Comparison of ENCODE assay signal across 8 cellular contexts in the genomic region with DNA sequence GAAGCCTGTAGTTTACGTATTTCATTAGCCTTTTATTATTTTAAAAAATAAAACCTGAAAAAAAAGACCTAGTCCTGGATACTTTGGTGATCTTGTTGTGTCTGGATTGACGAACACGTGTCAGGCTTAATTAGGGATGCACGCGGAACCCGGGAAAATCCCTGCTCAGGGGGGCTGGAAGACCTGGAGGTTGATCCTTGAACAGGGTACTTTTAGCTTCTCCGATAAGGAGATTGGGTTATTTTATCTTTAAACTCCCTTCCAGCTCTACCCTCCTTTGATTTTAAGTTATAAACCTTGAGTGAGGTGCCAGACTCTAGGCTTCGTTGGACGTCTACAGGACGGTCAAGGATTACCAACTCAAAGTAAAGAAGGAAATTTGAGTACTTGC. TPM values are rescaled to one million over a fixed set of nuclear protein-coding genes. Genes with fewer than 3 reads are reported as not detected.
A peak's percentile ranks its signal among the peaks of the same experiment; 100 is the strongest.
DNase-seq lines count a peak whose midpoint lies in the region; ATAC-seq and TF ChIP-seq lines count a peak whose summit lies in the region.

No MANE protein-coding gene starts in this region.

- 0 to 14% methylated on average over 7 to 10 of the region's 10 CpGs for WGBS in endodermal cell (ENCODE audit: insufficient coverage in 1 of 2, insufficient read length in 1 of 2), 2 experiments

- peak overlapping the region; percentile 99 for H2AFZ ChIP-seq in Loucy (ENCODE audit: low read length)
- H2AFZ ChIP-seq in neural progenitor cell (replicated peaks): peak overlapping the region; percentile 96

- H3K36me3 ChIP-seq in Loucy (ENCODE audit: insufficient read depth, low read length) (no peaks in the 10 kb centered on the region), endodermal cell (ENCODE audit: control insufficient read depth, insufficient read depth, low read length) (peaks cover 18% of the 10 kb centered on the region), neural progenitor cell (peaks cover 4% of the 10 kb centered on the region)

- H3F3A ChIP-seq in Loucy (ENCODE audit: low read depth) (no peaks in the 10 kb centered on the region), neural progenitor cell (ENCODE audit: low read depth) (peaks cover 12% of the 10 kb centered on the region)

- H3K4me2 ChIP-seq in Loucy (ENCODE audit: low read depth, low read length, poor library complexity, severe bottlenecking) (peak overlapping the region; percentile 89), neural progenitor cell (peak overlapping the region; percentile 85)

- H3K9me3 Mint-ChIP-seq in endodermal cell (peaks cover 15% of the 10 kb centered on the region), neural progenitor cell (peaks cover 9% of the 10 kb centered on the region)

- H3K4me1 Mint-ChIP-seq in endodermal cell (peaks cover 12% of the 10 kb centered on the region), neural progenitor cell (peaks cover 16% of the 10 kb centered on the region)

- POLR2A ChIA-PET in AG04449 (lab: Yijun Ruan, JAX): interaction anchor here (0.6 to 1.4 kb wide), 5 partner anchors 9 to 277 kb away, joined by 3 to 8 read pairs (median 3); a partner anchor contains a TSS

- TF ChIP-seq CTCF in AG04449 (IDR thresholded peaks at IDR 0.05; ENCODE audit: insufficient read depth, low read length, missing control alignments) (no peak), Loucy (conservative IDR thresholded peaks at IDR 0.05; ENCODE audit: low read length) (no peak), endodermal cell (conservative IDR thresholded peaks at IDR 0.05) (no peak), neural progenitor cell (IDR thresholded peaks at IDR 0.05) (no peak)

- no peaks in the 10 kb centered on the region for H3K27me3 ChIP-seq in Loucy (ENCODE audit: insufficient read depth, low read length, poor library complexity, severe bottlenecking)
- no peaks in the 10 kb centered on the region for H3K27me3 ChIP-seq in endodermal cell (ENCODE audit: control insufficient read depth, insufficient read depth, low read length, poor library complexity, severe bottlenecking)
- H3K27me3 ChIP-seq in neural progenitor cell: no peaks in the 10 kb centered on the region

- H3K27me3 Mint-ChIP-seq in endodermal cell (ENCODE audit: insufficient read depth) (no peaks in the 10 kb centered on the region), neural progenitor cell (ENCODE audit: insufficient read depth, low read depth) (no peaks in the 10 kb centered on the region)

- peak overlapping the region; percentile 90 for H3K4me3 Mint-ChIP-seq in endodermal cell
- peak overlapping the region; percentile 95 for H3K4me3 Mint-ChIP-seq in neural progenitor cell

- H3K27ac ChIP-seq in endodermal cell (ENCODE audit: low read depth, low read length): no peak overlapping the region
- H3K27ac ChIP-seq in neural progenitor cell: no peak overlapping the region

- CTCF ChIA-PET in AG04449 (lab: Yijun Ruan, JAX): interaction anchor here (0.8 to 3.0 kb wide), 23 partner anchors 8 to 281 kb away, joined by 3 to 16 read pairs (median 5); a partner anchor contains a TSS

- peaks cover 27% of the 10 kb centered on the region for H3K4me1 ChIP-seq in Loucy (ENCODE audit: insufficient read depth, low read length, poor library complexity, severe bottlenecking)
- H3K4me1 ChIP-seq in endodermal cell (ENCODE audit: control insufficient read depth, insufficient read depth, low read length): peaks cover 3% of the 10 kb centered on the region
- peaks cover 12% of the 10 kb centered on the region for H3K4me1 ChIP-seq in neural progenitor cell

- peak; percentile 5 for ATAC-seq in GM19468 (IDR thresholded peaks at IDR 0.05; ENCODE audit: extremely low read depth, unreplicated experiment)

- no peaks in the 10 kb centered on the region for H3K9me3 ChIP-seq in Loucy (ENCODE audit: insufficient read depth, low read depth, low read length)
- H3K9me3 ChIP-seq in endodermal cell (ENCODE audit: control insufficient read depth, low read length): peaks cover 22% of the 10 kb centered on the region
- H3K9me3 ChIP-seq in neural progenitor cell (ENCODE audit: low read depth): no peaks in the 10 kb centered on the region

- H3K9ac ChIP-seq in Loucy (ENCODE audit: low read depth, low read length, poor library complexity, severe bottlenecking) (peak overlapping the region; percentile 88), endodermal cell (ENCODE audit: extremely low read depth, low read length, poor library complexity, severe bottlenecking) (peak overlapping the region; percentile 44), neural progenitor cell (no peak overlapping the region)

- H3K36me3 Mint-ChIP-seq in endodermal cell (ENCODE audit: low read depth) (peaks cover 43% of the 10 kb centered on the region), neural progenitor cell (peaks cover 27% of the 10 kb centered on the region)

- no peaks in the 10 kb centered on the region for H3K9me2 ChIP-seq in Loucy (replicated peaks; ENCODE audit: low read depth, low read length)

- peaks cover 28% of the 10 kb centered on the region for H3K79me2 ChIP-seq in Loucy (ENCODE audit: insufficient read depth, low read length)
- peaks cover 32% of the 10 kb centered on the region for H3K79me2 ChIP-seq in neural progenitor cell (ENCODE audit: low read depth)

- H3K27ac Mint-ChIP-seq in endodermal cell: peak overlapping the region; percentile 63
- no peak overlapping the region for H3K27ac Mint-ChIP-seq in neural progenitor cell

- H3K4me3 ChIP-seq in AG04449 (ENCODE audit: low read depth, low read length) (peak overlapping the region; percentile 68), Loucy (ENCODE audit: low read length, poor library complexity, severe bottlenecking) (peak overlapping the region; percentile 89), endodermal cell (ENCODE audit: low read length) (peak overlapping the region; percentile 87), neural progenitor cell (peak overlapping the region; percentile 78)

- DNase-seq in AG04449 (ENCODE audit: low read depth, low spot score) (no peak), endodermal cell (no peak), neural progenitor cell (ENCODE audit: low spot score) (peak; percentile 44), islet precursor cell (no peak), NCI-H1694 (lab: John Stamatoyannopoulos, UW) (no peak), NCI-H1930 (lab: John Stamatoyannopoulos, UW) (no peak)

- H4K20me1 ChIP-seq in Loucy (ENCODE audit: insufficient read depth, low read length, poor library complexity, severe bottlenecking): peaks cover 18% of the 10 kb centered on the region
- H4K20me1 ChIP-seq in neural progenitor cell (ENCODE audit: low read depth): peaks cover 14% of the 10 kb centered on the region

RNA-seq across cellular contexts. Expression of a gene that starts 0.6 kb away (rescaled TPM):
- total RNA-seq in endodermal cell (10 to 100 TPM; 15.5 to 16.6 TPM), neural progenitor cell (ENCODE audit: low replicate concordance) (17.6 and 20.8 TPM in 2 replicates)
- polyA plus RNA-seq in endodermal cell (2013, experiment 1 of 2): 15.2 TPM
- 12.7 TPM for polyA plus RNA-seq in endodermal cell (2013, experiment 2 of 2)

RNA-seq across cellular contexts. Expression of a gene that starts 28.7 kb away (rescaled TPM):
- total RNA-seq in endodermal cell (10 to 100 TPM; 40.2 to 45.3 TPM), neural progenitor cell (ENCODE audit: low replicate concordance) (55.5 and 103 TPM in 2 replicates)
- polyA plus RNA-seq in endodermal cell (2013, experiment 1 of 2): 69.8 TPM
- polyA plus RNA-seq in endodermal cell (2013, experiment 2 of 2): 72.8 TPM

RNA-seq across cellular contexts. Expression of a gene that starts 28.9 kb away (rescaled TPM):
- total RNA-seq in endodermal cell: 1 to 10 TPM; 5.1 to 5.7 TPM
- polyA plus RNA-seq in endodermal cell (2013, experiment 1 of 2): 3.4 TPM
- 2.6 TPM for polyA plus RNA-seq in endodermal cell (2013, experiment 2 of 2)
- total RNA-seq in neural progenitor cell (ENCODE audit: low replicate concordance): 2.2 and 5.5 TPM in 2 replicates
